Comparison of ENCODE assay signal across 18 cellular contexts in the genomic region with DNA sequence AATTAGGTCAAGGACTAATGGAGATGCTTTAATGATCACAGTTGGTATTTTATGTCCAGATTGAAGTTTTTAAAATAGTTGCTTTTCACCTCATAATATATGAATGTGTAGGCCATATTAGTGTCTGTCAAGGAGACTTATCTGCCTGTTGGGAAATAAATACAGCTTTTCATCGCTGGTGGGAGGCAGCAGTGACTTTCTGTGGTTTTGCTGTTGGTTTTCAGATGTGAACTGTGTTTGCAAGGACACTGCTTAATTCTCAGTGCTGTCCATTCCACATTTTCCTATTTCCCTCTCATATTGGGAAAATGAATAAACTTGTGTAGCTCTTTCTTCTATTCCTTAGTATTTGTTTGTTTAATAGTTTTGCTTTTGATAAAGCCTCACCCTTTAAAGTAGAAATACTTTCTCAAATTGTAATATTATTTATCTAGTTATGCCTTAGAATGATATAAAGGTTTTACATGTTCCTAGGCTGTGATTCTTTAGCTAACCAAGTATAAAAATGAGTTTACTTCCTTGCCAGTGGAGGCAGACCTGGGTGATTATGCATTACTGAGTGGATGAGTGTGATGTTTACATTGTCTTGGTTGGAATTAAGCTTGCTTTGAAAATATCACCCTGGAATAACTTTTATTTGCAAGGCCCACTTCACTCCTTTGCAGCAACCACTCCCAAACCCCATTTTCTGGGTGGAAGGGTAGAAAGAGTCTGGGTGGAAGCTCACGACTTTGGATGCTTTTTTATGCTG. TPM values are rescaled to one million over a fixed set of nuclear protein-coding genes. Genes with fewer than 3 reads are reported as not detected.
DNase-seq lines count a peak whose midpoint lies in the region; ATAC-seq and TF ChIP-seq lines count a peak whose summit lies in the region.
"Had no signal": no experiment of that assay in that cellular context is flagged by ENCODE, and none has a peak within 500 bp of the region (broad histone marks: within the 10 kb centered on the region; RNA-seq: fewer than 3 reads in every experiment).

No MANE protein-coding gene starts in this region.

- H4K20me1 ChIP-seq in osteoblast (ENCODE audit: insufficient read depth, low read length) = peaks cover 9% of the 10 kb centered on the region

- no peak overlapping the region for H3K9ac ChIP-seq in endodermal cell (ENCODE audit: extremely low read depth, low read length, poor library complexity, severe bottlenecking)
- H3K9ac ChIP-seq: parathyroid adenoma had no signal

- 61 to 80% methylated on average over 1 to 2 of the region's 2 CpGs for WGBS in endodermal cell (ENCODE audit: insufficient coverage in 1 of 2, insufficient read length in 1 of 2), 2 experiments

- peak overlapping the region; percentile 44 for H3K4me3 ChIP-seq in endodermal cell (ENCODE audit: low read length)
- H3K4me3 ChIP-seq in osteoblast (ENCODE audit: insufficient read depth, low read length) = peak overlapping the region; percentile 38
- H3K4me3 ChIP-seq in naive thymus-derived CD4-positive, alpha-beta T cell (ENCODE audit: low read length) = no peak overlapping the region

- no peaks in the 10 kb centered on the region for H3K36me3 Mint-ChIP-seq in endodermal cell (ENCODE audit: low read depth)
- H3K36me3 Mint-ChIP-seq in naive thymus-derived CD4-positive, alpha-beta T cell = peaks cover 0 to 4% (median 0%) of the 10 kb centered on the region in 5 donors

- peaks cover 79% of the 10 kb centered on the region for H3K79me2 ChIP-seq in osteoblast (ENCODE audit: insufficient read depth, low read length)
- H3K79me2 ChIP-seq: parathyroid adenoma had no signal

- H3K27ac ChIP-seq in endodermal cell (ENCODE audit: low read depth, low read length) = peak overlapping the region; percentile 48
- peak overlapping the region; percentile 1 for H3K27ac ChIP-seq in osteoblast (ENCODE audit: low read depth, low read length)
- H3K27ac ChIP-seq in naive thymus-derived CD4-positive, alpha-beta T cell (ENCODE audit: low read depth, low read length) = no peak overlapping the region
- H3K27ac ChIP-seq: parathyroid adenoma had no signal

- H3K9me3 Mint-ChIP-seq in endodermal cell = no peaks in the 10 kb centered on the region
- H3K9me3 Mint-ChIP-seq in naive thymus-derived CD4-positive, alpha-beta T cell = peaks cover 0 to 11% (median 3%) of the 10 kb centered on the region in 11 donors

- no peaks in the 10 kb centered on the region for H3K27me3 ChIP-seq in endodermal cell (ENCODE audit: control insufficient read depth, insufficient read depth, low read length, poor library complexity, severe bottlenecking)
- no peaks in the 10 kb centered on the region for H3K27me3 ChIP-seq in osteoblast (ENCODE audit: insufficient read depth, low read length)
- no peaks in the 10 kb centered on the region for H3K27me3 ChIP-seq in naive thymus-derived CD4-positive, alpha-beta T cell (ENCODE audit: control insufficient read depth in 2 of 2, insufficient read depth in 2 of 2, low read length in 2 of 2)

- peak; percentile 11; the same call in 1 of the 2 replicates for TF ChIP-seq CTCF in LNCAP (IDR thresholded peaks at IDR 0.05)
- no peak for TF ChIP-seq CTCF in endodermal cell (conservative IDR thresholded peaks at IDR 0.05)
- TF ChIP-seq CTCF in osteoblast (IDR thresholded peaks at IDR 0.05; ENCODE audit: extremely low read depth, low read depth, low read length) = no peak
- TF ChIP-seq CTCF in GM13977 (IDR thresholded peaks at IDR 0.05; ENCODE audit: extremely low read depth, insufficient read depth, missing control alignments) = no peak

- H3K4me3 Mint-ChIP-seq in endodermal cell = no peak overlapping the region
- no peak overlapping the region for H3K4me3 Mint-ChIP-seq in naive thymus-derived CD4-positive, alpha-beta T cell

- intact Hi-C loops in naive thymus-derived CD4-positive, alpha-beta T cell (cut with micrococcal nuclease) = no loop called here

- POLR2A ChIA-PET in naive thymus-derived CD4-positive, alpha-beta T cell (lab: Charles Lee) = no interaction called here

- no peak overlapping the region for H3K27ac Mint-ChIP-seq in endodermal cell
- H3K27ac Mint-ChIP-seq in naive thymus-derived CD4-positive, alpha-beta T cell = no peak overlapping the region

- peak; percentile 45 for DNase-seq in NCI-H510A treated with DMSO at 0.1 percent for 48 hours (lab: John Stamatoyannopoulos, UW)
- DNase-seq in NCI-H510A (lab: John Stamatoyannopoulos, UW) = no peak
- DNase-seq in endodermal cell = no peak
- peak; percentile 81 for DNase-seq in osteoblast (ENCODE audit: insufficient read length, low spot score, missing footprints)
- no peak for DNase-seq in naive thymus-derived CD4-positive, alpha-beta T cell
- no peak for DNase-seq in GM13977 (ENCODE audit: low spot score)
- DNase-seq: activated CD4-positive, alpha-beta T cell treated with anti-CD3 and anti-CD28 coated beads for 4 hours; activated T-cell treated with anti-CD3 and anti-CD28 coated beads, Interleukin-2, amount 50 U/mL, for 1 hour; amniotic stem cell; cortex of kidney; DMS79; midbrain; substantia nigra had no signal

- no peaks in the 10 kb centered on the region for H3K27me3 Mint-ChIP-seq in endodermal cell (ENCODE audit: insufficient read depth)
- peaks cover 21 to 28% (median 25%) of the 10 kb centered on the region in 5 donors for H3K27me3 Mint-ChIP-seq in naive thymus-derived CD4-positive, alpha-beta T cell

- peak overlapping the region; percentile 82 for H3K4me2 ChIP-seq in osteoblast (ENCODE audit: insufficient read depth, low read length)

- ATAC-seq in GM21390 (IDR thresholded peaks at IDR 0.05; ENCODE audit: unreplicated experiment) = no peak
- no peak for ATAC-seq in naive thymus-derived CD4-positive, alpha-beta T cell
- ATAC-seq: Panc1 had no signal

- CTCF ChIA-PET in naive thymus-derived CD4-positive, alpha-beta T cell (lab: Charles Lee) = no interaction called here

- H3K9me3 ChIP-seq in endodermal cell (ENCODE audit: control insufficient read depth, low read length) (no peaks in the 10 kb centered on the region), osteoblast (ENCODE audit: low read depth, low read length) (no peaks in the 10 kb centered on the region)
- H3K9me3 ChIP-seq in naive thymus-derived CD4-positive, alpha-beta T cell (ENCODE audit: control insufficient read depth in 2 of 3, low read length in 3 of 3) = no peaks in the 10 kb centered on the region

- H3K36me3 ChIP-seq in endodermal cell (ENCODE audit: control insufficient read depth, insufficient read depth, low read length) = no peaks in the 10 kb centered on the region
- no peaks in the 10 kb centered on the region for H3K36me3 ChIP-seq in osteoblast (ENCODE audit: insufficient read depth, low read length)
- no peaks in the 10 kb centered on the region for H3K36me3 ChIP-seq in naive thymus-derived CD4-positive, alpha-beta T cell (ENCODE audit: control insufficient read depth in 2 of 3, insufficient read depth in 3 of 3, low read length in 3 of 3)

- H2AFZ ChIP-seq in osteoblast (ENCODE audit: low read length) = no peak overlapping the region
- H2AFZ ChIP-seq: parathyroid adenoma had no signal

- H3K4me1 ChIP-seq in endodermal cell (ENCODE audit: control insufficient read depth, insufficient read depth, low read length) = peaks cover 27% of the 10 kb centered on the region
- peaks cover 36% of the 10 kb centered on the region for H3K4me1 ChIP-seq in osteoblast (ENCODE audit: insufficient read depth, low read length)
- H3K4me1 ChIP-seq in naive thymus-derived CD4-positive, alpha-beta T cell (ENCODE audit: control insufficient read depth in 2 of 2, insufficient read depth in 2 of 2, low read length in 2 of 2) = no peaks in the 10 kb centered on the region
- H3K4me1 ChIP-seq: parathyroid adenoma had no signal

- H3K4me1 Mint-ChIP-seq in endodermal cell = peaks cover 53% of the 10 kb centered on the region
- H3K4me1 Mint-ChIP-seq in naive thymus-derived CD4-positive, alpha-beta T cell = peaks cover 0 to 9% (median 5%) of the 10 kb centered on the region in 7 donors

- in situ Hi-C loops in GM13977 (cut with MboI; ENCODE audit: low pct_unique_long_range_greater_than_20kb, low sequenced_read_pairs, unreplicated experiment) = no loop called here

RNA-seq across cellular contexts. Expression of a gene that starts 3.3 kb away (rescaled TPM):
- total RNA-seq in endodermal cell (10 to 100 TPM; 14.4 to 14.6 TPM), osteoblast (13.0 and 25.6 TPM in 2 replicates)
- polyA plus RNA-seq in endodermal cell (2013, experiment 1 of 2) = 19.1 TPM
- 18.8 TPM for polyA plus RNA-seq in endodermal cell (2013, experiment 2 of 2)
- under 1 TPM in 1 of 5 experiments, not detected in 4; 0.05 TPM for total RNA-seq in naive thymus-derived CD4-positive, alpha-beta T cell
- under 1 TPM in 1 of 2 donors, not detected in 1; 0.09 TPM for polyA plus RNA-seq in naive thymus-derived CD4-positive, alpha-beta T cell
- total RNA-seq: T-helper 1 cell treated with Interleukin-12 subunit alpha and Interleukin-12 subunit beta and Interleukin-4 antibody, amounts not matched to agents 30 ng/mL and 1 ng/mL, for 36 hours had no signal

Comparison
In these comparisons a context has a peak if more than half of its experiments do, and no peak if none do; other contexts are left out.
1. DNase-seq: peak in NCI-H510A treated with DMSO at 0.1 percent for 48 hours (single experiment) and osteoblast (single experiment); none in NCI-H510A (single experiment), endodermal cell (single experiment), naive thymus-derived CD4-positive, alpha-beta T cell (0 of 9) and GM13977 (single experiment).
2. RNA of a gene that starts 3.3 kb away (total RNA-seq): 14.4 to 14.6 TPM in endodermal cell and 13.0 to 25.6 TPM in osteoblast; 0.05 TPM in naive thymus-derived CD4-positive, alpha-beta T cell; every median in the first group is over 10 times any median in the second.